ENCODE assay signal across 13 cellular contexts in genomic region chr1:67524143-67525052, GRCh38.
DNase-seq lines count a peak whose midpoint lies in the region; ATAC-seq and TF ChIP-seq lines count a peak whose summit lies in the region.
"Had no signal": no experiment of that assay in that cellular context is flagged by ENCODE, and none has a peak within 500 bp of the region (broad histone marks: within the 10 kb centered on the region; RNA-seq: fewer than 3 reads in every experiment).

No MANE protein-coding gene starts in this region.

- no peaks in the 10 kb centered on the region for H3K9me3 ChIP-seq in esophagus squamous epithelium
- no peaks in the 10 kb centered on the region for H3K9me3 ChIP-seq in thyroid gland
- H3K9me3 ChIP-seq: MG63 had no signal

- TF ChIP-seq POLR2A in esophagus squamous epithelium (IDR thresholded peaks at IDR 0.05) = no peak
- TF ChIP-seq POLR2A in thyroid gland (IDR thresholded peaks at IDR 0.05) = no peak

- WGBS in esophagus squamous epithelium, 2 donors = 43% methylated on average over 7 of the region's 7 CpGs
- WGBS in thyroid gland, 2 donors = 37 to 42% methylated on average over 7 of the region's 7 CpGs

- no peak for ATAC-seq in GM21529 (IDR thresholded peaks at IDR 0.05; ENCODE audit: unreplicated experiment)
- ATAC-seq: left colon, right cardiac atrium had no signal

- peak in 3 of 6 experiments; percentile 5 to 56 (median 28) for TF ChIP-seq CTCF in esophagus squamous epithelium (IDR thresholded peaks at IDR 0.05)
- TF ChIP-seq CTCF in thyroid gland (IDR thresholded peaks at IDR 0.05) = peak in 1 of 6 experiments; percentile 6

- DNase-seq in NCI-H1105 treated with DMSO at 0.1 percent for 48 hours (lab: John Stamatoyannopoulos, UW) (peak; percentile 7), NCI-H1105 (lab: John Stamatoyannopoulos, UW) (no peak), NCI-H748 (lab: John Stamatoyannopoulos, UW; ENCODE audit: unreplicated experiment) (peak; percentile 98), esophagus squamous epithelium (lab: John Stamatoyannopoulos, UW) (no peak), thyroid gland (peak; percentile 40 to 55), CD1c-positive myeloid dendritic cell (ENCODE audit: extremely low spot score) (no peak)
- DNase-seq in effector CD8-positive, alpha-beta T cell (lab: John Stamatoyannopoulos, UW) = no peak
- DNase-seq: activated CD4-positive, alpha-beta T cell treated with anti-CD3 and anti-CD28 coated beads, Interleukin-2, amount 50 U/mL, for 1 hour; activated naive CD8-positive, alpha-beta T cell treated with anti-CD3 and anti-CD28 coated beads for 36 hours; left colon; MG63; right cardiac atrium had no signal

- H3K27ac ChIP-seq in esophagus squamous epithelium = peak overlapping the region; percentile 59 to 82 (median 70)
- H3K27ac ChIP-seq in thyroid gland = no peak overlapping the region

- intact Hi-C loops in esophagus squamous epithelium (cut with DNase I) (no loop called here), thyroid gland (cut with DNase I) (loop anchor here (5.0 kb wide), 2 partner anchors 238 to 818 kb away; no protein-coding TSS in a partner anchor)

- peaks cover 6 to 31% (median 9%) of the 10 kb centered on the region in 3 donors for H3K4me1 ChIP-seq in esophagus squamous epithelium
- H3K4me1 ChIP-seq in thyroid gland = peaks cover 0 to 9% of the 10 kb centered on the region in 2 donors

- H3K36me3 ChIP-seq in esophagus squamous epithelium (no peaks in the 10 kb centered on the region), thyroid gland (no peaks in the 10 kb centered on the region)
- H3K36me3 ChIP-seq: MG63 had no signal

- H3K27me3 ChIP-seq in esophagus squamous epithelium = no peaks in the 10 kb centered on the region
- no peaks in the 10 kb centered on the region for H3K27me3 ChIP-seq in thyroid gland
- H3K27me3 ChIP-seq: MG63 had no signal

- H3K4me3 ChIP-seq in esophagus squamous epithelium (no peak overlapping the region), thyroid gland (replicated peaks in 1 of 3) (no peak overlapping the region)
- H3K4me3 ChIP-seq: MG63 had no signal

Comparison
In these comparisons a context has a peak if more than half of its experiments do, and no peak if none do; other contexts are left out.
1. DNase-seq: peak in NCI-H1105 treated with DMSO at 0.1 percent for 48 hours (single experiment), NCI-H748 (single experiment) and thyroid gland (2 of 2); none in NCI-H1105 (single experiment), esophagus squamous epithelium (single experiment), CD1c-positive myeloid dendritic cell (single experiment) and effector CD8-positive, alpha-beta T cell (single experiment).
2. H3K27ac ChIP-seq: peak in esophagus squamous epithelium (4 of 4); none in thyroid gland (0 of 3).